Comparison of ENCODE assay signal across 9 cellular contexts in genomic region chr1:8985915-8986813, GRCh38. TPM values are rescaled to one million over a fixed set of nuclear protein-coding genes. Genes with fewer than 3 reads are reported as not detected.
A peak's percentile ranks its signal among the peaks of the same experiment; 100 is the strongest.
DNase-seq lines count a peak whose midpoint lies in the region; ATAC-seq lines count a peak whose summit lies in the region.
"Had no signal": no experiment of that assay in that cellular context is flagged by ENCODE, and none has a peak within 500 bp of the region (broad histone marks: within the 10 kb centered on the region; RNA-seq: fewer than 3 reads in every experiment).

No MANE protein-coding gene starts in this region.

- peak overlapping the region; percentile 70 for H3K4me2 ChIP-seq in BLaER1

- no peaks in the 10 kb centered on the region for H4K20me1 ChIP-seq in BLaER1

- ATAC-seq in GM19324 (IDR thresholded peaks at IDR 0.05; ENCODE audit: low FRiP score, unreplicated experiment) = no peak

- no peaks in the 10 kb centered on the region for H3K27me3 ChIP-seq in BLaER1

- H3K27ac ChIP-seq in BLaER1 (peak overlapping the region; percentile 19; the same call in 1 of the 2 replicates), cingulate gyrus (ENCODE audit: low read depth, low read length) (peak overlapping the region; percentile 92), mesodermal cell (ENCODE audit: low read depth, low read length, severe bottlenecking) (peak overlapping the region; percentile 66)

- H3K36me3 ChIP-seq in BLaER1 (no peaks in the 10 kb centered on the region), mesodermal cell (ENCODE audit: control insufficient read depth, insufficient read depth, low read length) (no peaks in the 10 kb centered on the region)

- DNase-seq in NCI-H2029 treated with DMSO at 0.1 percent for 48 hours (lab: John Stamatoyannopoulos, UW) (peak; percentile 18), SKM-1 (lab: John Stamatoyannopoulos, UW; ENCODE audit: unreplicated experiment) (no peak), NK-92 (lab: John Stamatoyannopoulos, UW; ENCODE audit: unreplicated experiment) (no peak), NCI-H128 (lab: John Stamatoyannopoulos, UW; ENCODE audit: unreplicated experiment) (no peak)

- no peak overlapping the region for H3K9ac ChIP-seq in BLaER1

- H3K4me1 ChIP-seq in BLaER1 (peaks cover 52% of the 10 kb centered on the region), mesodermal cell (ENCODE audit: control insufficient read depth, insufficient read depth, low read length, poor library complexity, severe bottlenecking) (peaks cover 6% of the 10 kb centered on the region)

- 91 to 92% methylated on average over 13 to 14 of the region's 14 CpGs for WGBS in mesodermal cell (ENCODE audit: insufficient coverage in 2 of 2), 2 experiments

- no peaks in the 10 kb centered on the region for H3K9me3 ChIP-seq in BLaER1
- no peaks in the 10 kb centered on the region for H3K9me3 ChIP-seq in mesodermal cell (ENCODE audit: control insufficient read depth, low read length)

- no peak overlapping the region for H3K4me3 ChIP-seq in BLaER1
- no peak overlapping the region for H3K4me3 ChIP-seq in mesodermal cell (ENCODE audit: extremely low read depth, insufficient read depth, low read length, poor library complexity, severe bottlenecking)

RNA-seq across cellular contexts. Expression of gene SLC2A7, which starts 40.1 kb away (rescaled TPM):
- not detected for polyA plus RNA-seq in mesodermal cell (2013, experiment 1 of 2)
- polyA plus RNA-seq in mesodermal cell (2013, experiment 2 of 2) = not detected
- polyA plus RNA-seq: H1 had no signal

RNA-seq across cellular contexts. Expression of gene CA6, which starts 40.5 kb away (rescaled TPM):
- not detected for polyA plus RNA-seq in mesodermal cell (2013, experiment 1 of 2)
- polyA plus RNA-seq in mesodermal cell (2013, experiment 2 of 2) = not detected
- polyA plus RNA-seq: H1 had no signal

Comparison
In these comparisons a context has a peak if more than half of its experiments do, and no peak if none do; other contexts are left out.
1. H3K27ac ChIP-seq: peak in every context shown above with its lines; median percentile 92 in cingulate gyrus; 66 in mesodermal cell; 19 in BLaER1.